11 cellular contexts compared by ENCODE assay signal in genomic region chr7:6057316-6058128, GRCh38. TPM values are rescaled to one million over a fixed set of nuclear protein-coding genes. Genes with fewer than 3 reads are reported as not detected.
DNase-seq lines count a peak whose midpoint lies in the region; ATAC-seq, FAIRE-seq and TF ChIP-seq lines count a peak whose summit lies in the region.
"Had no signal": no experiment of that assay in that cellular context is flagged by ENCODE, and none has a peak within 500 bp of the region (broad histone marks: within the 10 kb centered on the region; RNA-seq: fewer than 3 reads in every experiment).

No MANE protein-coding gene starts in this region.

- H3K27ac ChIP-seq in PC-3 (ENCODE audit: low read length) (no peak overlapping the region), endothelial cell of umbilical vein (ENCODE audit: insufficient read depth, low read depth, low read length) (no peak overlapping the region), prostate gland (peak overlapping the region in 1 of 2 donors; percentile 91)

- H3K9me1 ChIP-seq in endothelial cell of umbilical vein (replicated peaks; ENCODE audit: control insufficient read depth, extremely low read depth, insufficient read depth, low read length) = no peaks in the 10 kb centered on the region

- H4K20me1 ChIP-seq in PC-3 (ENCODE audit: low read length) (peaks cover 14% of the 10 kb centered on the region), endothelial cell of umbilical vein (replicated peaks; ENCODE audit: control insufficient read depth, extremely low read depth, insufficient read depth, low read length) (no peaks in the 10 kb centered on the region)

- no peaks in the 10 kb centered on the region for H3K27me3 ChIP-seq in GM06990 (replicated peaks; ENCODE audit: control insufficient read depth, insufficient read depth, low read length)
- H3K27me3 ChIP-seq in PC-3 (ENCODE audit: low read length) = no peaks in the 10 kb centered on the region
- H3K27me3 ChIP-seq in endothelial cell of umbilical vein (ENCODE audit: control insufficient read depth in 2 of 2, insufficient read depth in 2 of 2, low read length in 2 of 2) = no peaks in the 10 kb centered on the region
- no peaks in the 10 kb centered on the region for H3K27me3 ChIP-seq in prostate gland (replicated peaks; ENCODE audit: insufficient read depth)

- TF ChIP-seq POLR2A in endothelial cell of umbilical vein (IDR thresholded peaks at IDR 0.05; ENCODE audit: low read depth, low read length) = no peak
- TF ChIP-seq POLR2A in prostate gland (IDR thresholded peaks at IDR 0.05) = no peak

- H3K9me3 ChIP-seq in PC-3 (ENCODE audit: low read length) (no peaks in the 10 kb centered on the region), endothelial cell of umbilical vein (replicated peaks; ENCODE audit: control insufficient read depth, insufficient read depth, low read length) (no peaks in the 10 kb centered on the region), prostate gland (no peaks in the 10 kb centered on the region)

- POLR2A ChIA-PET in PC-3 (lab: Charles Lee; ENCODE audit: unreplicated experiment) (interaction anchor here (0.6 kb wide), 1 partner anchor 45 kb away, joined by 5 read pairs; no protein-coding TSS in a partner anchor), endothelial cell of umbilical vein (lab: Charles Lee) (interaction anchor here (0.7 to 1.0 kb wide), 3 partner anchors 17 to 48 kb away, joined by 4 read pairs; partner anchors contain the start of genes AIMP2 and PMS2)

- H3K79me2 ChIP-seq in PC-3 (ENCODE audit: low read length) (peaks cover 48% of the 10 kb centered on the region), endothelial cell of umbilical vein (ENCODE audit: control insufficient read depth, insufficient read depth, low read length) (peaks cover 31% of the 10 kb centered on the region)

- H3K36me3 ChIP-seq in GM06990 (ENCODE audit: control insufficient read depth, insufficient read depth, low read length) = no peaks in the 10 kb centered on the region
- peaks cover 6% of the 10 kb centered on the region; the same call in 1 of the 2 replicates for H3K36me3 ChIP-seq in PC-3 (ENCODE audit: low read depth, low read length)
- H3K36me3 ChIP-seq in endothelial cell of umbilical vein (ENCODE audit: control insufficient read depth in 2 of 2, extremely low read depth in 1 of 2, insufficient read depth in 2 of 2, low read length in 2 of 2) = peaks cover 0 to 3% of the 10 kb centered on the region in 2 experiments
- no peaks in the 10 kb centered on the region for H3K36me3 ChIP-seq in prostate gland

- ATAC-seq in PC-3 (no peak), GM19467 (IDR thresholded peaks at IDR 0.05; ENCODE audit: unreplicated experiment) (no peak)

- H3K9me2 ChIP-seq in PC-3 (replicated peaks; ENCODE audit: low read length) = no peaks in the 10 kb centered on the region

- dilution Hi-C loops in endothelial cell of umbilical vein (cut with MboI; ENCODE audit: extremely low pct_ligation_motif_present, low sequenced_read_pairs) = no loop called here

- CTCF ChIA-PET in PC-3 (lab: Charles Lee) = interaction anchor here (0.6 to 0.7 kb wide), 2 partner anchors 266 to 365 kb away, joined by 3 to 4 read pairs; no protein-coding TSS in a partner anchor
- CTCF ChIA-PET in endothelial cell of umbilical vein (lab: Charles Lee) = interaction anchor here (0.6 to 1.0 kb wide), 2 partner anchors 26 to 49 kb away, joined by 3 read pairs; no protein-coding TSS in a partner anchor

- H3K4me1 ChIP-seq in PC-3 (ENCODE audit: insufficient read depth, low read length) = 0 out of 2 replicates have a peak, but pooled peaks cover 9% of the 10 kb centered on the region
- peaks cover 13% of the 10 kb centered on the region for H3K4me1 ChIP-seq in endothelial cell of umbilical vein (ENCODE audit: control insufficient read depth, extremely low read depth, insufficient read depth, low read length)
- H3K4me1 ChIP-seq in prostate gland (replicated peaks) = no peaks in the 10 kb centered on the region

- H3K9ac ChIP-seq in PC-3 (ENCODE audit: low read length) = peak overlapping the region; percentile 88
- peak overlapping the region; percentile 19 for H3K9ac ChIP-seq in endothelial cell of umbilical vein (replicated peaks; ENCODE audit: extremely low read depth, insufficient read depth, low read length)

- BruUV-seq in PC-3 (replicated peaks; lab: Mats Ljungman, UMichigan) (no TSS peak), endothelial cell of umbilical vein (replicated peaks; lab: Mats Ljungman, UMichigan) (no TSS peak)

- H3K4me2 ChIP-seq in PC-3 (ENCODE audit: low read length) (peak overlapping the region; percentile 83), endothelial cell of umbilical vein (ENCODE audit: insufficient read depth, low read length) (peak overlapping the region; percentile 63)

- H3F3A ChIP-seq in PC-3 (ENCODE audit: low read length, unreplicated experiment) = no peaks in the 10 kb centered on the region

- H3K4me3 ChIP-seq in GM06990 (replicated peaks; ENCODE audit: low read depth, low read length) (peak overlapping the region; percentile 83), PC-3 (ENCODE audit: low read length) (peak overlapping the region; percentile 82), endothelial cell of umbilical vein (replicated peaks in 1 of 3; ENCODE audit: insufficient read depth in 1 of 3, low read depth in 1 of 3, low read length in 3 of 3) (peak overlapping the region in 1 of 3 experiments; percentile 2), prostate gland (peak overlapping the region; percentile 88 to 99)

- H2AFZ ChIP-seq in PC-3 (ENCODE audit: low read length) (no peak overlapping the region), endothelial cell of umbilical vein (ENCODE audit: low read depth, low read length) (no peak overlapping the region)

- intact Hi-C loops in PC-3 (cut with micrococcal nuclease) (no loop called here), endothelial cell of umbilical vein (cut with micrococcal nuclease) (no loop called here), prostate gland (cut with DNase I) (no loop called here)

- no peak for TF ChIP-seq CTCF in GM06990 (IDR thresholded peaks at IDR 0.05; ENCODE audit: insufficient read depth, low read length, poor library complexity, severe bottlenecking)
- TF ChIP-seq CTCF in PC-3 (conservative IDR thresholded peaks at IDR 0.05; ENCODE audit: low read depth, low read length) = no peak
- TF ChIP-seq CTCF in endothelial cell of umbilical vein (IDR thresholded peaks at IDR 0.05; ENCODE audit: extremely low read depth in 1 of 2, insufficient read depth in 1 of 2, low read depth in 1 of 2, low read length in 2 of 2) = no peak
- no peak for TF ChIP-seq CTCF in prostate gland (IDR thresholded peaks at IDR 0.05)

- FAIRE-seq in endothelial cell of umbilical vein (lab: Jason Lieb, UNC) = no peak
- FAIRE-seq in urothelium cell line (lab: Jason Lieb, UNC) = no peak

- WGBS in prostate gland = 53% methylated on average over 14 of the region's 14 CpGs

- DNase-seq in GM06990 (ENCODE audit: extremely low read depth, insufficient read length) (no peak), PC-3 (no peak), endothelial cell of umbilical vein (ENCODE audit: low read depth, low spot score) (no peak), prostate gland (ENCODE audit: low spot score) (no peak), Kasumi-1 (lab: John Stamatoyannopoulos, UW) (no peak), urothelium cell line (ENCODE audit: low spot score) (no peak), NCI-H774 (lab: John Stamatoyannopoulos, UW) (no peak)
- DNase-seq: hypothalamus, T1000 had no signal

RNA-seq across cellular contexts. Expression of gene EIF2AK1, which starts 1.5 kb away (rescaled TPM):
- 239 and 325 TPM in 2 replicates for total RNA-seq in PC-3 (2014; rRNA removed)
- 97.8 and 105 TPM in 2 replicates for total RNA-seq in endothelial cell of umbilical vein
- 35.6 and 58.1 TPM in 2 replicates for polyA plus RNA-seq in endothelial cell of umbilical vein
- polyA plus RNA-seq in endothelial cell of umbilical vein (2011; cell fraction: cytosol; rRNA removed) = 58.1 and 60.7 TPM in 2 replicates
- polyA plus RNA-seq in endothelial cell of umbilical vein (2011; cell fraction: nucleus; rRNA removed) = 68.1 and 88.1 TPM in 2 replicates
- polyA plus RNA-seq in endothelial cell of umbilical vein (2012) = 51.5 and 54.5 TPM in 2 replicates
- polyA minus RNA-seq in endothelial cell of umbilical vein = 57.9 and 79.1 TPM in 2 replicates
- polyA minus RNA-seq in endothelial cell of umbilical vein (2011; cell fraction: cytosol; rRNA and poly(A)+ RNA removed) = 76.4 TPM
- 36.2 and 36.9 TPM in 2 replicates for polyA minus RNA-seq in endothelial cell of umbilical vein (2011; cell fraction: nucleus; rRNA and poly(A)+ RNA removed)
- total RNA-seq in prostate gland = 100 to 1,000 TPM; 300 to 413 TPM

RNA-seq across cellular contexts. Expression of gene ANKRD61, which starts 26.3 kb away (rescaled TPM):
- 0.23 and 0.26 TPM in 2 replicates for total RNA-seq in PC-3 (2014; rRNA removed)
- 0.35 and 0.53 TPM in 2 replicates for total RNA-seq in endothelial cell of umbilical vein
- polyA plus RNA-seq in endothelial cell of umbilical vein = 0.18 and 0.32 TPM in 2 replicates
- 0.24 and 0.30 TPM in 2 replicates for polyA plus RNA-seq in endothelial cell of umbilical vein (2011; cell fraction: cytosol; rRNA removed)
- polyA plus RNA-seq in endothelial cell of umbilical vein (2011; cell fraction: nucleus; rRNA removed) = 0.57 and 0.62 TPM in 2 replicates
- 0.60 and 1.1 TPM in 2 replicates for polyA plus RNA-seq in endothelial cell of umbilical vein (2012)
- polyA minus RNA-seq in endothelial cell of umbilical vein = 0.70 TPM in 1 of 2 replicates, not detected in the other
- not detected for polyA minus RNA-seq in endothelial cell of umbilical vein (2011; cell fraction: cytosol; rRNA and poly(A)+ RNA removed)
- not detected in 2 replicates for polyA minus RNA-seq in endothelial cell of umbilical vein (2011; cell fraction: nucleus; rRNA and poly(A)+ RNA removed)
- under 1 TPM in 1 of 2 donors, not detected in 1; 0.74 TPM for total RNA-seq in prostate gland
- total RNA-seq: temporal lobe had no signal

RNA-seq across cellular contexts. Expression of gene USP42, which starts 47.2 kb away (rescaled TPM):
- 3.9 and 5.6 TPM in 2 replicates for total RNA-seq in PC-3 (2014; rRNA removed)
- 12.5 and 12.7 TPM in 2 replicates for total RNA-seq in endothelial cell of umbilical vein
- 4.2 TPM in 2 replicates for polyA plus RNA-seq in endothelial cell of umbilical vein
- 4.1 and 4.7 TPM in 2 replicates for polyA plus RNA-seq in endothelial cell of umbilical vein (2011; cell fraction: cytosol; rRNA removed)
- polyA plus RNA-seq in endothelial cell of umbilical vein (2011; cell fraction: nucleus; rRNA removed) = 12.7 and 13.2 TPM in 2 replicates
- 6.4 TPM in 2 replicates for polyA plus RNA-seq in endothelial cell of umbilical vein (2012)
- 8.1 and 15.7 TPM in 2 replicates for polyA minus RNA-seq in endothelial cell of umbilical vein
- polyA minus RNA-seq in endothelial cell of umbilical vein (2011; cell fraction: cytosol; rRNA and poly(A)+ RNA removed) = 5.5 TPM
- polyA minus RNA-seq in endothelial cell of umbilical vein (2011; cell fraction: nucleus; rRNA and poly(A)+ RNA removed) = 9.0 and 11.8 TPM in 2 replicates
- 10 to 100 TPM in 1 of 2 donors, 1 to 10 TPM in 1; 9.0 to 18.8 TPM for total RNA-seq in prostate gland

RNA-seq across cellular contexts. Expression of gene AIMP2, which starts 48.5 kb away (rescaled TPM):
- total RNA-seq in PC-3 (2014; rRNA removed) (62.3 and 68.4 TPM in 2 replicates), endothelial cell of umbilical vein (44.6 and 45.6 TPM in 2 replicates), prostate gland (10 to 100 TPM; 34.4 to 35.4 TPM)
- 59.4 and 67.7 TPM in 2 replicates for polyA plus RNA-seq in endothelial cell of umbilical vein
- polyA plus RNA-seq in endothelial cell of umbilical vein (2011; cell fraction: cytosol; rRNA removed) = 60.6 and 65.7 TPM in 2 replicates
- 32.1 and 33.3 TPM in 2 replicates for polyA plus RNA-seq in endothelial cell of umbilical vein (2011; cell fraction: nucleus; rRNA removed)
- 33.1 and 36.4 TPM in 2 replicates for polyA plus RNA-seq in endothelial cell of umbilical vein (2012)
- polyA minus RNA-seq in endothelial cell of umbilical vein = 34.0 and 40.6 TPM in 2 replicates
- polyA minus RNA-seq in endothelial cell of umbilical vein (2011; cell fraction: cytosol; rRNA and poly(A)+ RNA removed) = 85.4 TPM
- polyA minus RNA-seq in endothelial cell of umbilical vein (2011; cell fraction: nucleus; rRNA and poly(A)+ RNA removed) = 12.0 and 15.1 TPM in 2 replicates

RNA-seq across cellular contexts. Expression of gene PMS2, which starts 48.7 kb away (rescaled TPM):
- total RNA-seq in PC-3 (2014; rRNA removed) (14.3 and 16.2 TPM in 2 replicates), endothelial cell of umbilical vein (14.5 and 15.9 TPM in 2 replicates), prostate gland (10 to 100 TPM in 1 of 2 donors, 1 to 10 TPM in 1; 9.3 to 12.6 TPM)
- polyA plus RNA-seq in endothelial cell of umbilical vein = 3.8 and 5.2 TPM in 2 replicates
- polyA plus RNA-seq in endothelial cell of umbilical vein (2011; cell fraction: cytosol; rRNA removed) = 6.3 and 6.4 TPM in 2 replicates
- polyA plus RNA-seq in endothelial cell of umbilical vein (2011; cell fraction: nucleus; rRNA removed) = 9.7 and 9.9 TPM in 2 replicates
- polyA plus RNA-seq in endothelial cell of umbilical vein (2012) = 10.5 and 12.0 TPM in 2 replicates
- polyA minus RNA-seq in endothelial cell of umbilical vein = 10.9 and 13.1 TPM in 2 replicates
- 9.8 TPM for polyA minus RNA-seq in endothelial cell of umbilical vein (2011; cell fraction: cytosol; rRNA and poly(A)+ RNA removed)
- 7.1 TPM in 2 replicates for polyA minus RNA-seq in endothelial cell of umbilical vein (2011; cell fraction: nucleus; rRNA and poly(A)+ RNA removed)
